8 cellular contexts compared by ENCODE assay signal in genomic region chr14:30558675-30559555, GRCh38. TPM values are rescaled to one million over a fixed set of nuclear protein-coding genes. Genes with fewer than 3 reads are reported as not detected.
A peak's percentile ranks its signal among the peaks of the same experiment; 100 is the strongest.
DNase-seq lines count a peak whose midpoint lies in the region; ATAC-seq and TF ChIP-seq lines count a peak whose summit lies in the region.

TSS of gene G2E3 (plus strand) at chr14:30559158. CDS start at chr14:30581080, 21,922 bp downstream.

- H3K4me3 ChIP-seq in GM12864 (ENCODE audit: low read depth, low read length): peak within 1 kb of the TSS; percentile 86
- H3K4me3 ChIP-seq in transverse colon: peak within 1 kb of the TSS; percentile 61 to 91 (median 76)

- no peak for TF ChIP-seq EP300 in transverse colon (IDR thresholded peaks at IDR 0.05; ENCODE audit: low read depth)

- no peaks in the 10 kb centered on the region for H3K27me3 ChIP-seq in transverse colon

- peaks cover 23% of the 10 kb centered on the region for H3K36me3 Mint-ChIP-seq in activated naive CD8-positive, alpha-beta T cell treated with anti-CD3 and anti-CD28 coated beads, Interleukin-2, amount 50 U/mL, for 24 hours (ENCODE audit: low read depth)

- peak within 1 kb of the TSS; percentile 85 to 93 (median 88) for H3K27ac ChIP-seq in transverse colon

- intact Hi-C loops in cardiac septum (cut with DNase I): no loop called here
- intact Hi-C loops in transverse colon (cut with DNase I; ENCODE audit: low total_unique reads): no loop called here

- H3K9me3 Mint-ChIP-seq in activated naive CD8-positive, alpha-beta T cell treated with anti-CD3 and anti-CD28 coated beads, Interleukin-2, amount 50 U/mL, for 24 hours: no peaks in the 10 kb centered on the region

- 0 to 1% methylated on average over 7 to 62 of the region's 62 CpGs for WGBS in transverse colon (ENCODE audit: low coverage in 1 of 2), 2 donors

- no peaks in the 10 kb centered on the region for H3K36me3 ChIP-seq in transverse colon

- DNase-seq in GM12864 (ENCODE audit: low read depth): peak; percentile 66
- DNase-seq in NCI-H1092 treated with DMSO at 0.1 percent for 48 hours (lab: John Stamatoyannopoulos, UW): peak; percentile 93
- peak; percentile 85 for DNase-seq in SW480 (ENCODE audit: low spot score)
- DNase-seq in activated naive CD8-positive, alpha-beta T cell treated with anti-CD3 and anti-CD28 coated beads, Interleukin-2, amount 50 U/mL, for 24 hours: peak; percentile 90
- peak; percentile 96 for DNase-seq in cardiac septum (ENCODE audit: low spot score)
- peak; percentile 83 for DNase-seq in pons (ENCODE audit: low spot score)
- peak; percentile 92 for DNase-seq in transverse colon

- H3K9me3 ChIP-seq in transverse colon: no peaks in the 10 kb centered on the region

- TF ChIP-seq CTCF in GM12864 (IDR thresholded peaks at IDR 0.05; ENCODE audit: low read depth, low read length, missing control alignments) (no peak), transverse colon (IDR thresholded peaks at IDR 0.05) (no peak)

- in situ Hi-C loops in transverse colon (cut with MboI; ENCODE audit: low pct_ligation_motif_present in 1 of 4, low pct_unique_long_range_greater_than_20kb in 1 of 4, low sequenced_read_pairs in 3 of 4): no loop called here

- H3K4me1 ChIP-seq in transverse colon: peaks cover 9 to 18% (median 15%) of the 10 kb centered on the region in 4 donors

- H3K4me1 Mint-ChIP-seq in activated naive CD8-positive, alpha-beta T cell treated with anti-CD3 and anti-CD28 coated beads, Interleukin-2, amount 50 U/mL, for 24 hours: peaks cover 32% of the 10 kb centered on the region

- H3K27me3 Mint-ChIP-seq in activated naive CD8-positive, alpha-beta T cell treated with anti-CD3 and anti-CD28 coated beads, Interleukin-2, amount 50 U/mL, for 24 hours: peaks cover 5% of the 10 kb centered on the region

- ATAC-seq in HG02623 (IDR thresholded peaks at IDR 0.05; ENCODE audit: unreplicated experiment): peak; percentile 99
- ATAC-seq in activated naive CD8-positive, alpha-beta T cell treated with anti-CD3 and anti-CD28 coated beads, Interleukin-2, amount 50 U/mL, for 24 hours: peak; percentile 99

- peak; percentile 85 for TF ChIP-seq POLR2A in transverse colon (IDR thresholded peaks at IDR 0.05)

- peak within 1 kb of the TSS; percentile 97 for H3K27ac Mint-ChIP-seq in activated naive CD8-positive, alpha-beta T cell treated with anti-CD3 and anti-CD28 coated beads, Interleukin-2, amount 50 U/mL, for 24 hours

- peak within 1 kb of the TSS; percentile 96 for H3K4me3 Mint-ChIP-seq in activated naive CD8-positive, alpha-beta T cell treated with anti-CD3 and anti-CD28 coated beads, Interleukin-2, amount 50 U/mL, for 24 hours

RNA-seq across cellular contexts. Expression of gene G2E3, which starts in this region (rescaled TPM):
- 9.5 TPM for total RNA-seq in cardiac septum
- total RNA-seq in transverse colon: 10 to 100 TPM in 2 of 4 donors, 1 to 10 TPM in 2; 7.5 to 10.5 (median 9.9) TPM

Comparison
In these comparisons a context has a peak if more than half of its experiments do, and no peak if none do; other contexts are left out.
1. Peak in every context shown above with its lines: DNase-seq, ATAC-seq, H3K4me3 ChIP-seq and H3K27ac ChIP-seq.